1 cellular context compared by ENCODE assay signal in the genomic region with DNA sequence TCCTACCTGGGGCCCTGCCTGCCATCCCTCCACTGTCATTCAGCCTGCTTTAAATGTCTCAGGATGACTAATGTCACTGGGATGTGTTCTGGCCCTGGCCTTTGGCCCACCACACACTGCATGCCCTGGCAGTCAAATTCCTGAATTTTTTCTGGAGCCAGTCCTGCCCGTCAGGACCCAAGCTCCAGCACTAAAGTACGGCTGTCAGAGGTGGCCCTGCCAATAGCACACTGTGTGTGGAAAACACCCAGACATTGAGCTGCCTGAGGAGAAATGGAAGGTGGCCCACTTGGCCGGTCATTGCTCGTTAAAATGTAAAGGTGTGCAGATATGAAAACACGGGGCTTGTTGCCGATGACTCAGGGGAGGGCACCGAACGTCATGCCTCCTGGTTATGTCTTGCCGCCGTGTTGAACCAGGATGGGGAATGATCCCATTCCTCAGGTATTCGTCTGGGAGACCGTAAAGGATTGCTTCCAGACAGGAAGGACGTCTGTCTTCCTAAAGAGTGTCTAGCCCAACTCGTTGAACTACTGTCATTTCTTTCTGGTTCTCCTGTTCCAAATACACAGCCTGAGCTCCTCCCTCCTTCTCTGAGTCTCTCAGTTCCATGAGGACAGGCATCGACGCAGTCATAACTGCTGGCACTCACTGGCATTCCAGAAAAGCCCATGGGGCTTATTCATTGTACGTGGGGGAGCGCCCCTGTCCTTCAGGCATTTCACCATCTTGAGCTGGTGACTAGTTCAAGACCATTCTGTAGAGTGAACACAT.
TF ChIP-seq lines count a peak whose summit lies in the region.

No MANE protein-coding gene starts in this region.

TF ChIP-seq in HepG2, 621 proteins besides CTCF, POLR2A, EP300 and RAD21 (continued from another document):
- TF ChIP-seq, protein P1, sequence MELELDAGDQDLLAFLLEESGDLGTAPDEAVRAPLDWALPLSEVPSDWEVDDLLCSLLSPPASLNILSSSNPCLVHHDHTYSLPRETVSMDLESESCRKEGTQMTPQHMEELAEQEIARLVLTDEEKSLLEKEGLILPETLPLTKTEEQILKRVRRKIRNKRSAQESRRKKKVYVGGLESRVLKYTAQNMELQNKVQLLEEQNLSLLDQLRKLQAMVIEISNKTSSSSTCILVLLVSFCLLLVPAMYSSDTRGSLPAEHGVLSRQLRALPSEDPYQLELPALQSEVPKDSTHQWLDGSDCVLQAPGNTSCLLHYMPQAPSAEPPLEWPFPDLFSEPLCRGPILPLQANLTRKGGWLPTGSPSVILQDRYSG (CRISPR knock-in tag; IDR thresholded peaks at IDR 0.05) = no peak
- TF ChIP-seq ASH2L (IDR thresholded peaks at IDR 0.05; ENCODE audit: insufficient read length, low read depth, low read length) = no peak
- no peak for TF ChIP-seq AKAP8 (CRISPR knock-in tag; IDR thresholded peaks at IDR 0.05)
- TF ChIP-seq JDP2 (CRISPR knock-in tag; IDR thresholded peaks at IDR 0.05; ENCODE audit: borderline replicate concordance) = no peak
- TF ChIP-seq, protein P2, sequence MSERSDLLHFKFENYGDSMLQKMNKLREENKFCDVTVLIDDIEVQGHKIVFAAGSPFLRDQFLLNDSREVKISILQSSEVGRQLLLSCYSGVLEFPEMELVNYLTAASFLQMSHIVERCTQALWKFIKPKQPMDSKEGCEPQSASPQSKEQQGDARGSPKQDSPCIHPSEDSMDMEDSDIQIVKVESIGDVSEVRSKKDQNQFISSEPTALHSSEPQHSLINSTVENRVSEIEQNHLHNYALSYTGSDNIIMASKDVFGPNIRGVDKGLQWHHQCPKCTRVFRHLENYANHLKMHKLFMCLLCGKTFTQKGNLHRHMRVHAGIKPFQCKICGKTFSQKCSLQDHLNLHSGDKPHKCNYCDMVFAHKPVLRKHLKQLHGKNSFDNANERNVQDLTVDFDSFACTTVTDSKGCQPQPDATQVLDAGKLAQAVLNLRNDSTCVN (CRISPR knock-in tag; IDR thresholded peaks at IDR 0.05; ENCODE audit: borderline replicate concordance) = 0 out of 2 replicates have a peak, but pooled peaks have one; percentile 28
- peak; percentile 54; the same call in 1 of the 2 replicates for TF ChIP-seq FOSL2 (CRISPR knock-in tag; IDR thresholded peaks at IDR 0.05)
- TF ChIP-seq GMEB2 (CRISPR knock-in tag; IDR thresholded peaks at IDR 0.05; ENCODE audit: low read depth) = no peak
- TF ChIP-seq ZNF652 (CRISPR knock-in tag; IDR thresholded peaks at IDR 0.05; ENCODE audit: borderline replicate concordance, low read depth) = no peak
- peak; percentile 14 for TF ChIP-seq TEAD3 (CRISPR knock-in tag; optimal IDR thresholded peaks at IDR 0.05; ENCODE audit: borderline replicate concordance)
- no peak for TF ChIP-seq ZNF513 (CRISPR knock-in tag; conservative IDR thresholded peaks at IDR 0.05)
- TF ChIP-seq SATB2 (CRISPR knock-in tag; IDR thresholded peaks at IDR 0.05) = no peak
- TF ChIP-seq RERE (CRISPR knock-in tag; IDR thresholded peaks at IDR 0.05; ENCODE audit: low read depth) = no peak
- TF ChIP-seq ZNF225 (CRISPR knock-in tag; IDR thresholded peaks at IDR 0.05) = no peak
- no peak for TF ChIP-seq CENPX (CRISPR knock-in tag; IDR thresholded peaks at IDR 0.05)
- no peak for TF ChIP-seq ZNF12 (CRISPR knock-in tag; IDR thresholded peaks at IDR 0.05)
- no peak for TF ChIP-seq NFRKB (IDR thresholded peaks at IDR 0.05)
- no peak for TF ChIP-seq EHMT2 (IDR thresholded peaks at IDR 0.05; ENCODE audit: borderline replicate concordance, low read depth, low read length)
- peak in 1 of 2 experiments; percentile 36; a peak in 1 of 4 replicates for TF ChIP-seq NR2F1 (CRISPR knock-in tag; IDR thresholded peaks at IDR 0.05)
- no peak for TF ChIP-seq ZNF20 (CRISPR knock-in tag; IDR thresholded peaks at IDR 0.05)
- no peak for TF ChIP-seq ZNF841 (CRISPR knock-in tag; IDR thresholded peaks at IDR 0.05; ENCODE audit: borderline replicate concordance)
- no peak for TF ChIP-seq ZBTB8A (CRISPR knock-in tag; IDR thresholded peaks at IDR 0.05; ENCODE audit: borderline replicate concordance, low read depth)
- no peak for TF ChIP-seq ZNF3 (CRISPR knock-in tag; IDR thresholded peaks at IDR 0.05)
- TF ChIP-seq, protein P3, sequence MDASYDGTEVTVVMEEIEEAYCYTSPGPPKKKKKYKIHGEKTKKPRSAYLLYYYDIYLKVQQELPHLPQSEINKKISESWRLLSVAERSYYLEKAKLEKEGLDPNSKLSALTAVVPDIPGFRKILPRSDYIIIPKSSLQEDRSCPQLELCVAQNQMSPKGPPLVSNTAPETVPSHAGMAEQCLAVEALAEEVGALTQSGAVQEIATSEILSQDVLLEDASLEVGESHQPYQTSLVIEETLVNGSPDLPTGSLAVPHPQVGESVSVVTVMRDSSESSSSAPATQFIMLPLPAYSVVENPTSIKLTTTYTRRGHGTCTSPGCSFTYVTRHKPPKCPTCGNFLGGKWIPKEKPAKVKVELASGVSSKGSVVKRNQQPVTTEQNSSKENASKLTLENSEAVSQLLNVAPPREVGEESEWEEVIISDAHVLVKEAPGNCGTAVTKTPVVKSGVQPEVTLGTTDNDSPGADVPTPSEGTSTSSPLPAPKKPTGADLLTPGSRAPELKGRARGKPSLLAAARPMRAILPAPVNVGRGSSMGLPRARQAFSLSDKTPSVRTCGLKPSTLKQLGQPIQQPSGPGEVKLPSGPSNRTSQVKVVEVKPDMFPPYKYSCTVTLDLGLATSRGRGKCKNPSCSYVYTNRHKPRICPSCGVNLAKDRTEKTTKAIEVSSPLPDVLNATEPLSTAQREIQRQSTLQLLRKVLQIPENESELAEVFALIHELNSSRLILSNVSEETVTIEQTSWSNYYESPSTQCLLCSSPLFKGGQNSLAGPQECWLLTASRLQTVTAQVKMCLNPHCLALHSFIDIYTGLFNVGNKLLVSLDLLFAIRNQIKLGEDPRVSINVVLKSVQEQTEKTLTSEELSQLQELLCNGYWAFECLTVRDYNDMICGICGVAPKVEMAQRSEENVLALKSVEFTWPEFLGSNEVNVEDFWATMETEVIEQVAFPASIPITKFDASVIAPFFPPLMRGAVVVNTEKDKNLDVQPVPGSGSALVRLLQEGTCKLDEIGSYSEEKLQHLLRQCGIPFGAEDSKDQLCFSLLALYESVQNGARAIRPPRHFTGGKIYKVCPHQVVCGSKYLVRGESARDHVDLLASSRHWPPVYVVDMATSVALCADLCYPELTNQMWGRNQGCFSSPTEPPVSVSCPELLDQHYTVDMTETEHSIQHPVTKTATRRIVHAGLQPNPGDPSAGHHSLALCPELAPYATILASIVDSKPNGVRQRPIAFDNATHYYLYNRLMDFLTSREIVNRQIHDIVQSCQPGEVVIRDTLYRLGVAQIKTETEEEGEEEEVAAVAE (CRISPR knock-in tag; IDR thresholded peaks at IDR 0.05; ENCODE audit: borderline replicate concordance) = no peak
- no peak for TF ChIP-seq HDAC1 (CRISPR knock-in tag; IDR thresholded peaks at IDR 0.05)
- TF ChIP-seq MBD4 (IDR thresholded peaks at IDR 0.05; ENCODE audit: borderline replicate concordance, low read length) = no peak
- no peak for TF ChIP-seq GTF2F1 (IDR thresholded peaks at IDR 0.05; ENCODE audit: low read length)
- no peak for TF ChIP-seq EEA1 (CRISPR knock-in tag; IDR thresholded peaks at IDR 0.05; ENCODE audit: borderline replicate concordance)
- no peak for TF ChIP-seq ZHX1 (CRISPR knock-in tag; IDR thresholded peaks at IDR 0.05; ENCODE audit: low read depth)
- TF ChIP-seq NR3C1 (CRISPR knock-in tag; IDR thresholded peaks at IDR 0.05) = no peak
- TF ChIP-seq RORA (CRISPR knock-in tag; IDR thresholded peaks at IDR 0.05) = no peak
- TF ChIP-seq ZNF772 (CRISPR knock-in tag; IDR thresholded peaks at IDR 0.05) = no peak
